ENCODE assay signal across 25 cellular contexts in genomic region chr17:69679839-69680238, GRCh38.
DNase-seq lines count a peak whose midpoint lies in the region; ATAC-seq, FAIRE-seq and TF ChIP-seq lines count a peak whose summit lies in the region.
"Had no signal": no experiment of that assay in that cellular context is flagged by ENCODE, and none has a peak within 500 bp of the region (broad histone marks: within the 10 kb centered on the region; RNA-seq: fewer than 3 reads in every experiment).

No MANE protein-coding gene starts in this region.

- H3K4me3 ChIP-seq in astrocyte (ENCODE audit: insufficient read depth, low read depth, low read length) (no peak overlapping the region), endothelial cell of umbilical vein (replicated peaks in 1 of 3; ENCODE audit: insufficient read depth in 1 of 3, low read depth in 1 of 3, low read length in 3 of 3) (no peak overlapping the region), Caco-2 (ENCODE audit: low read depth, low read length) (no peak overlapping the region)
- H3K4me3 ChIP-seq in CD8-positive, alpha-beta T cell (ENCODE audit: low read depth, low read length): no peak overlapping the region
- H3K4me3 ChIP-seq: BLaER1, GM12878 had no signal

- H3K9me3 Mint-ChIP-seq in astrocyte (ENCODE audit: unreplicated experiment): no peaks in the 10 kb centered on the region
- H3K9me3 Mint-ChIP-seq in natural killer cell treated with Interleukin-12 subunit alpha and Interleukin-12 subunit beta and Interleukin-15 and Interleukin-18, amount 100 ng/mL, for 72 hours: peaks cover 9% of the 10 kb centered on the region
- peaks cover 4% of the 10 kb centered on the region for H3K9me3 Mint-ChIP-seq in CD8-positive, alpha-beta T cell
- no peaks in the 10 kb centered on the region for H3K9me3 Mint-ChIP-seq in Caco-2 (ENCODE audit: unreplicated experiment)

- H3K4me1 ChIP-seq in astrocyte (ENCODE audit: insufficient read depth, low read length) (no peaks in the 10 kb centered on the region), endothelial cell of umbilical vein (ENCODE audit: control insufficient read depth, extremely low read depth, insufficient read depth, low read length) (peaks cover 4% of the 10 kb centered on the region), Caco-2 (no peaks in the 10 kb centered on the region)
- H3K4me1 ChIP-seq in CD8-positive, alpha-beta T cell (ENCODE audit: insufficient read depth, low read length): no peaks in the 10 kb centered on the region
- H3K4me1 ChIP-seq: BE2C, BLaER1 had no signal

- no peak overlapping the region for H3K27ac ChIP-seq in astrocyte (ENCODE audit: low read depth, low read length)
- no peak overlapping the region for H3K27ac ChIP-seq in endothelial cell of umbilical vein (ENCODE audit: insufficient read depth, low read depth, low read length)
- no peak overlapping the region for H3K27ac ChIP-seq in CD8-positive, alpha-beta T cell (ENCODE audit: low read depth, low read length)
- H3K27ac ChIP-seq: 22Rv1, BLaER1 had no signal

- H3K36me3 ChIP-seq in astrocyte (ENCODE audit: insufficient read depth, low read length): no peaks in the 10 kb centered on the region
- no peaks in the 10 kb centered on the region for H3K36me3 ChIP-seq in endothelial cell of umbilical vein (ENCODE audit: control insufficient read depth in 2 of 2, extremely low read depth in 1 of 2, insufficient read depth in 2 of 2, low read length in 2 of 2)
- no peaks in the 10 kb centered on the region for H3K36me3 ChIP-seq in CD8-positive, alpha-beta T cell (ENCODE audit: insufficient read depth, low read length)
- no peaks in the 10 kb centered on the region for H3K36me3 ChIP-seq in Caco-2 (ENCODE audit: control insufficient read depth, insufficient read depth, low read length)
- H3K36me3 ChIP-seq: BE2C, BLaER1 had no signal

- H3K4me1 Mint-ChIP-seq in astrocyte (ENCODE audit: low read depth, unreplicated experiment) (peaks cover 8% of the 10 kb centered on the region), Caco-2 (ENCODE audit: low read depth, unreplicated experiment) (no peaks in the 10 kb centered on the region)
- no peaks in the 10 kb centered on the region for H3K4me1 Mint-ChIP-seq in natural killer cell treated with Interleukin-12 subunit alpha and Interleukin-12 subunit beta and Interleukin-15 and Interleukin-18, amount 100 ng/mL, for 72 hours (ENCODE audit: low read depth in 2 of 2)
- H3K4me1 Mint-ChIP-seq in CD8-positive, alpha-beta T cell (ENCODE audit: low read depth): no peaks in the 10 kb centered on the region
- H3K4me1 Mint-ChIP-seq: CD14-positive monocyte; CD4-positive, alpha-beta memory T cell; CD4-positive, CD25-positive, alpha-beta regulatory T cell had no signal

- no peak overlapping the region for H3K4me2 ChIP-seq in astrocyte (ENCODE audit: low read length)
- no peak overlapping the region for H3K4me2 ChIP-seq in endothelial cell of umbilical vein (ENCODE audit: insufficient read depth, low read length)
- H3K4me2 ChIP-seq: BLaER1 had no signal

- H3K27me3 Mint-ChIP-seq in astrocyte (ENCODE audit: low read depth, unreplicated experiment) (no peaks in the 10 kb centered on the region), Caco-2 (ENCODE audit: insufficient read depth, unreplicated experiment) (no peaks in the 10 kb centered on the region)
- H3K27me3 Mint-ChIP-seq in natural killer cell treated with Interleukin-12 subunit alpha and Interleukin-12 subunit beta and Interleukin-15 and Interleukin-18, amount 100 ng/mL, for 72 hours: no peaks in the 10 kb centered on the region
- H3K27me3 Mint-ChIP-seq in CD8-positive, alpha-beta T cell (ENCODE audit: low read depth): no peaks in the 10 kb centered on the region
- H3K27me3 Mint-ChIP-seq: CD4-positive, alpha-beta memory T cell; CD4-positive, CD25-positive, alpha-beta regulatory T cell had no signal

- no peak for TF ChIP-seq POLR2A in endothelial cell of umbilical vein (IDR thresholded peaks at IDR 0.05; ENCODE audit: low read depth, low read length)

- H3K36me3 Mint-ChIP-seq in astrocyte (ENCODE audit: low read depth, unreplicated experiment) (no peaks in the 10 kb centered on the region), Caco-2 (ENCODE audit: insufficient read depth, unreplicated experiment) (no peaks in the 10 kb centered on the region)
- no peaks in the 10 kb centered on the region for H3K36me3 Mint-ChIP-seq in natural killer cell treated with Interleukin-12 subunit alpha and Interleukin-12 subunit beta and Interleukin-15 and Interleukin-18, amount 100 ng/mL, for 72 hours
- no peaks in the 10 kb centered on the region for H3K36me3 Mint-ChIP-seq in CD8-positive, alpha-beta T cell
- H3K36me3 Mint-ChIP-seq: CD14-positive monocyte; CD4-positive, alpha-beta memory T cell; CD4-positive, CD25-positive, alpha-beta regulatory T cell had no signal

- ATAC-seq in natural killer cell treated with Interleukin-12 subunit alpha and Interleukin-12 subunit beta and Interleukin-15 and Interleukin-18, amount 100 ng/mL, for 72 hours: no peak
- ATAC-seq in CD8-positive, alpha-beta T cell: no peak
- ATAC-seq: GM12878 had no signal

- H3K79me2 ChIP-seq in astrocyte (ENCODE audit: insufficient read depth, low read length): no peaks in the 10 kb centered on the region
- no peaks in the 10 kb centered on the region for H3K79me2 ChIP-seq in endothelial cell of umbilical vein (ENCODE audit: control insufficient read depth, insufficient read depth, low read length)

- H3K27me3 ChIP-seq in astrocyte (ENCODE audit: insufficient read depth, low read length): no peaks in the 10 kb centered on the region
- no peaks in the 10 kb centered on the region for H3K27me3 ChIP-seq in endothelial cell of umbilical vein (ENCODE audit: control insufficient read depth in 2 of 2, insufficient read depth in 2 of 2, low read length in 2 of 2)
- H3K27me3 ChIP-seq in CD8-positive, alpha-beta T cell (ENCODE audit: insufficient read depth, low read length): no peaks in the 10 kb centered on the region
- no peaks in the 10 kb centered on the region for H3K27me3 ChIP-seq in Caco-2 (replicated peaks; ENCODE audit: control insufficient read depth, insufficient read depth, low read length)
- H3K27me3 ChIP-seq: BE2C, BLaER1 had no signal

- CTCF ChIA-PET in endothelial cell of umbilical vein (lab: Charles Lee) (no interaction called here), Caco-2 (lab: Charles Lee) (no interaction called here)
- CTCF ChIA-PET in CD8-positive, alpha-beta T cell (lab: Charles Lee): no interaction called here

- H4K20me1 ChIP-seq in astrocyte (ENCODE audit: insufficient read depth, low read length) (no peaks in the 10 kb centered on the region), endothelial cell of umbilical vein (replicated peaks; ENCODE audit: control insufficient read depth, extremely low read depth, insufficient read depth, low read length) (no peaks in the 10 kb centered on the region)
- H4K20me1 ChIP-seq: BLaER1 had no signal

- TF ChIP-seq CTCF in astrocyte (IDR thresholded peaks at IDR 0.05; ENCODE audit: insufficient read depth, low read depth, low read length): no peak
- no peak for TF ChIP-seq CTCF in endothelial cell of umbilical vein (IDR thresholded peaks at IDR 0.05; ENCODE audit: extremely low read depth in 1 of 2, insufficient read depth in 1 of 2, low read depth in 1 of 2, low read length in 2 of 2)
- no peak for TF ChIP-seq CTCF in CD8-positive, alpha-beta T cell (IDR thresholded peaks at IDR 0.05)
- TF ChIP-seq CTCF in Caco-2 (IDR thresholded peaks at IDR 0.05; ENCODE audit: insufficient read depth in 1 of 2, low read depth in 1 of 2, low read length in 1 of 2, severe bottlenecking in 1 of 2, unreplicated experiment in 1 of 2): no peak

- no peaks in the 10 kb centered on the region for H3K9me1 ChIP-seq in endothelial cell of umbilical vein (replicated peaks; ENCODE audit: control insufficient read depth, extremely low read depth, insufficient read depth, low read length)

- H2AFZ ChIP-seq in astrocyte (ENCODE audit: low read depth, low read length): no peak overlapping the region
- H2AFZ ChIP-seq in endothelial cell of umbilical vein (ENCODE audit: low read depth, low read length): no peak overlapping the region

- H3K27ac Mint-ChIP-seq in astrocyte (ENCODE audit: unreplicated experiment): no peak overlapping the region
- H3K27ac Mint-ChIP-seq in natural killer cell treated with Interleukin-12 subunit alpha and Interleukin-12 subunit beta and Interleukin-15 and Interleukin-18, amount 100 ng/mL, for 72 hours: no peak overlapping the region
- H3K27ac Mint-ChIP-seq in CD8-positive, alpha-beta T cell: no peak overlapping the region
- H3K27ac Mint-ChIP-seq in Caco-2 (ENCODE audit: unreplicated experiment): no peak overlapping the region
- H3K27ac Mint-ChIP-seq: CD14-positive monocyte; CD4-positive, alpha-beta memory T cell; CD4-positive, CD25-positive, alpha-beta regulatory T cell had no signal

- no TSS peak for BruUV-seq in endothelial cell of umbilical vein (replicated peaks; lab: Mats Ljungman, UMichigan)
- BruUV-seq in Caco-2 (replicated peaks; lab: Mats Ljungman, UMichigan): no TSS peak

- peak; percentile 4 for DNase-seq in NCI-H446 treated with DMSO at 0.1 percent for 48 hours (lab: John Stamatoyannopoulos, UW)
- no peak for DNase-seq in NCI-H446 (lab: John Stamatoyannopoulos, UW)
- DNase-seq in astrocyte (ENCODE audit: low read depth): peak; percentile 78
- no peak for DNase-seq in endothelial cell of umbilical vein (ENCODE audit: low read depth, low spot score)
- no peak for DNase-seq in natural killer cell treated with Interleukin-12 subunit alpha and Interleukin-12 subunit beta and Interleukin-15 and Interleukin-18, amount 100 ng/mL, for 72 hours (ENCODE audit: low spot score)
- DNase-seq in CD8-positive, alpha-beta T cell: no peak
- DNase-seq in Caco-2: no peak
- DNase-seq: ACHN; BE2C; C1 segment of cervical spinal cord; CD4-positive, alpha-beta memory T cell; CD4-positive, CD25-positive, alpha-beta regulatory T cell; DMS 273 treated with DMSO at 0.1 percent for 48 hours; DMS153; DMS53; DMS79; DND-41; EL; GDM1 had no signal

- H3K9me3 ChIP-seq in astrocyte (ENCODE audit: insufficient read depth, low read depth, low read length) (no peaks in the 10 kb centered on the region), endothelial cell of umbilical vein (replicated peaks; ENCODE audit: control insufficient read depth, insufficient read depth, low read length) (no peaks in the 10 kb centered on the region), Caco-2 (no peaks in the 10 kb centered on the region)
- no peaks in the 10 kb centered on the region for H3K9me3 ChIP-seq in CD8-positive, alpha-beta T cell (ENCODE audit: low read length)
- H3K9me3 ChIP-seq: BE2C had no signal

- no peak overlapping the region for H3K9ac ChIP-seq in astrocyte (ENCODE audit: low read length)
- H3K9ac ChIP-seq in endothelial cell of umbilical vein (replicated peaks; ENCODE audit: extremely low read depth, insufficient read depth, low read length): no peak overlapping the region
- H3K9ac ChIP-seq: BLaER1 had no signal

- POLR2A ChIA-PET in endothelial cell of umbilical vein (lab: Charles Lee): no interaction called here
- POLR2A ChIA-PET in CD8-positive, alpha-beta T cell (lab: Charles Lee): no interaction called here
- POLR2A ChIA-PET in Caco-2 (lab: Charles Lee): no interaction called here

- H3K4me3 Mint-ChIP-seq in astrocyte (ENCODE audit: unreplicated experiment) (no peak overlapping the region), Caco-2 (ENCODE audit: unreplicated experiment) (no peak overlapping the region)
- no peak overlapping the region for H3K4me3 Mint-ChIP-seq in natural killer cell treated with Interleukin-12 subunit alpha and Interleukin-12 subunit beta and Interleukin-15 and Interleukin-18, amount 100 ng/mL, for 72 hours
- H3K4me3 Mint-ChIP-seq in CD8-positive, alpha-beta T cell: no peak overlapping the region
- H3K4me3 Mint-ChIP-seq: CD14-positive monocyte; CD4-positive, alpha-beta memory T cell; CD4-positive, CD25-positive, alpha-beta regulatory T cell had no signal

- dilution Hi-C loops in endothelial cell of umbilical vein (cut with MboI; ENCODE audit: extremely low pct_ligation_motif_present, low sequenced_read_pairs): no loop called here

- intact Hi-C loops in endothelial cell of umbilical vein (cut with micrococcal nuclease): no loop called here
- intact Hi-C loops in CD8-positive, alpha-beta T cell (cut with DNase I, micrococcal nuclease): no loop called here
- intact Hi-C loops in Caco-2 (cut with micrococcal nuclease; ENCODE audit: unreplicated experiment): no loop called here

- FAIRE-seq in astrocyte (lab: Jason Lieb, UNC): no peak
- peak; percentile 15 for FAIRE-seq in endothelial cell of umbilical vein (lab: Jason Lieb, UNC)
- FAIRE-seq: GM12878, GM12892, GM18507 had no signal

Comparison
In these comparisons a context has a peak if more than half of its experiments do, and no peak if none do; other contexts are left out.
1. DNase-seq: peak in NCI-H446 treated with DMSO at 0.1 percent for 48 hours (single experiment) and astrocyte (single experiment); none in NCI-H446 (0 of 2), endothelial cell of umbilical vein (single experiment), natural killer cell treated with Interleukin-12 subunit alpha and Interleukin-12 subunit beta and Interleukin-15 and Interleukin-18, amount 100 ng/mL, for 72 hours (single experiment), CD8-positive, alpha-beta T cell (0 of 7) and Caco-2 (0 of 2).